ENCODE assay signal across 18 cellular contexts in genomic region chr1:41689596-41689995, GRCh38.
DNase-seq lines count a peak whose midpoint lies in the region; ATAC-seq, FAIRE-seq and TF ChIP-seq lines count a peak whose summit lies in the region.
"Had no signal": no experiment of that assay in that cellular context is flagged by ENCODE, and none has a peak within 500 bp of the region (broad histone marks: within the 10 kb centered on the region; RNA-seq: fewer than 3 reads in every experiment).

No MANE protein-coding gene starts in this region.

- H3K36me3 ChIP-seq in gastrocnemius medialis, result no peaks in the 10 kb centered on the region
- H3K36me3 ChIP-seq: BE2C had no signal

- TF ChIP-seq CTCF in gastrocnemius medialis (IDR thresholded peaks at IDR 0.05 in 4 of 5, conservative IDR thresholded peaks at IDR 0.05 in 1 of 5) (no peak), GM10266 (IDR thresholded peaks at IDR 0.05; ENCODE audit: control insufficient read depth, insufficient read depth, low read depth, missing control alignments) (no peak)

- H3K4me1 ChIP-seq in gastrocnemius medialis, result peaks cover 6 to 11% of the 10 kb centered on the region in 2 donors
- H3K4me1 ChIP-seq: BE2C had no signal

- intact Hi-C loops in gastrocnemius medialis (cut with DNase I; ENCODE audit: low total_unique reads), result no loop called here

- H3K27ac Mint-ChIP-seq in immature natural killer cell, result peak overlapping the region; percentile 51 to 87 (median 72)
- H3K27ac Mint-ChIP-seq: activated naive CD4-positive, alpha-beta T cell treated with anti-CD3 and anti-CD28 coated beads, Interleukin-2, amount 50 U/mL, for 24 hours; HFFc6 had no signal

- no peaks in the 10 kb centered on the region for H3K9me3 ChIP-seq in gastrocnemius medialis
- H3K9me3 ChIP-seq: BE2C had no signal

- H3K9me3 Mint-ChIP-seq in immature natural killer cell, result no peaks in the 10 kb centered on the region
- H3K9me3 Mint-ChIP-seq: activated naive CD4-positive, alpha-beta T cell treated with anti-CD3 and anti-CD28 coated beads, Interleukin-2, amount 50 U/mL, for 24 hours; HFFc6 had no signal

- H3K4me3 Mint-ChIP-seq in immature natural killer cell, result peak overlapping the region; percentile 19 to 69 (median 62)
- H3K4me3 Mint-ChIP-seq: activated naive CD4-positive, alpha-beta T cell treated with anti-CD3 and anti-CD28 coated beads, Interleukin-2, amount 50 U/mL, for 24 hours; HFFc6 had no signal

- FAIRE-seq in GM12892 (lab: Jason Lieb, UNC), result peak; percentile 5
- FAIRE-seq: GM12878, RCC 7860 had no signal

- in situ Hi-C loops in gastrocnemius medialis (cut with MboI; ENCODE audit: low sequenced_read_pairs in 4 of 4), result no loop called here

- peaks cover 67 to 69% of the 10 kb centered on the region in 2 donors for H3K4me1 Mint-ChIP-seq in immature natural killer cell

- ATAC-seq in gastrocnemius medialis, result peak; percentile 63 to 66
- ATAC-seq: activated CD4-positive, CD25-positive, alpha-beta regulatory T cell treated with anti-CD3 and anti-CD28 coated beads, Interleukin-2, amount 50 U/mL, for 24 hours; GM12878; left lobe of liver had no signal

- TF ChIP-seq POLR2A in GM12892 (IDR thresholded peaks at IDR 0.05; ENCODE audit: low read depth, low read length), result no peak
- TF ChIP-seq POLR2A in gastrocnemius medialis (IDR thresholded peaks at IDR 0.05), result no peak

- no peak for DNase-seq in GM12892 (ENCODE audit: insufficient read length)
- DNase-seq in amygdala (lab: John Stamatoyannopoulos, UW), result peak in 45 of 56 donors; percentile 28 to 85 (median 60)
- peak; percentile 56 to 57 (median 57) for DNase-seq in immature natural killer cell
- peak in 1 of 2 donors; percentile 24 for DNase-seq in gastrocnemius medialis
- DNase-seq in GM10266 (ENCODE audit: extremely low spot score), result no peak
- no peak for DNase-seq in CD1c-positive myeloid dendritic cell (ENCODE audit: extremely low spot score)
- DNase-seq in NCI-H1092 treated with DMSO at 0.1 percent for 48 hours (lab: John Stamatoyannopoulos, UW), result no peak
- DNase-seq: BE2C, HFFc6, NCI-H2029, NCI-H526 treated with DMSO at 0.1 percent for 48 hours, T-helper 1 cell had no signal

- H3K36me3 Mint-ChIP-seq in immature natural killer cell, result peaks cover 0 to 8% (median 0%) of the 10 kb centered on the region in 3 donors
- H3K36me3 Mint-ChIP-seq: activated naive CD4-positive, alpha-beta T cell treated with anti-CD3 and anti-CD28 coated beads, Interleukin-2, amount 50 U/mL, for 24 hours had no signal

- no peaks in the 10 kb centered on the region for H3K27me3 ChIP-seq in gastrocnemius medialis
- H3K27me3 ChIP-seq: BE2C had no signal

- H3K4me3 ChIP-seq in gastrocnemius medialis, result no peak overlapping the region
- H3K4me3 ChIP-seq: GM12878, smooth muscle cell had no signal

- H3K27ac ChIP-seq in gastrocnemius medialis, result peak overlapping the region in 1 of 4 donors; percentile 4

- peaks cover 0 to 6% (median 5%) of the 10 kb centered on the region in 3 donors for H3K27me3 Mint-ChIP-seq in immature natural killer cell (ENCODE audit: low read depth in 3 of 3)
- H3K27me3 Mint-ChIP-seq: activated naive CD4-positive, alpha-beta T cell treated with anti-CD3 and anti-CD28 coated beads, Interleukin-2, amount 50 U/mL, for 24 hours had no signal

Comparison
In these comparisons a context has a peak if more than half of its experiments do, and no peak if none do; other contexts are left out.
1. DNase-seq: peak in amygdala (45 of 56) and immature natural killer cell (3 of 3); none in GM12892 (single experiment), GM10266 (single experiment), CD1c-positive myeloid dendritic cell (single experiment) and NCI-H1092 treated with DMSO at 0.1 percent for 48 hours (single experiment).